In genomic region chr1:197862221-197862620, GRCh38 we compare ENCODE assay signal across 24 cellular contexts. TPM values are rescaled to one million over a fixed set of nuclear protein-coding genes. Genes with fewer than 3 reads are reported as not detected.
A peak's percentile ranks its signal among the peaks of the same experiment; 100 is the strongest.
DNase-seq lines count a peak whose midpoint lies in the region; ATAC-seq and TF ChIP-seq lines count a peak whose summit lies in the region.
"Had no signal": no experiment of that assay in that cellular context is flagged by ENCODE, and none has a peak within 500 bp of the region (broad histone marks: within the 10 kb centered on the region; RNA-seq: fewer than 3 reads in every experiment).

No MANE protein-coding gene starts in this region.

- no TSS peak for BruUV-seq in PC-3 (replicated peaks; lab: Mats Ljungman, UMichigan)

- CTCF ChIA-PET in PC-3 (lab: Charles Lee): no interaction called here

- no peaks in the 10 kb centered on the region for H3K9me3 ChIP-seq in PC-3 (ENCODE audit: low read length)
- H3K9me3 ChIP-seq: BLaER1, SJSA1 had no signal

- H3K4me1 ChIP-seq in PC-3 (ENCODE audit: insufficient read depth, low read length): peaks cover 13% of the 10 kb centered on the region
- H3K4me1 ChIP-seq: BLaER1, SJSA1 had no signal

- H2AFZ ChIP-seq in PC-3 (ENCODE audit: low read length): no peak overlapping the region

- H3K4me3 ChIP-seq in PC-3 (ENCODE audit: low read length): no peak overlapping the region
- no peak overlapping the region for H3K4me3 ChIP-seq in fibroblast of villous mesenchyme (ENCODE audit: low read depth, low read length)
- H3K4me3 ChIP-seq: BLaER1, SJSA1 had no signal

- POLR2A ChIA-PET in PC-3 (lab: Charles Lee; ENCODE audit: unreplicated experiment): no interaction called here

- intact Hi-C loops in PC-3 (cut with micrococcal nuclease): no loop called here

- H3K79me2 ChIP-seq in PC-3 (ENCODE audit: low read length): no peaks in the 10 kb centered on the region

- H3K36me3 ChIP-seq in PC-3 (ENCODE audit: low read depth, low read length): no peaks in the 10 kb centered on the region
- H3K36me3 ChIP-seq: BLaER1, SJSA1 had no signal

- H3K4me2 ChIP-seq in PC-3 (ENCODE audit: low read length): peak overlapping the region; percentile 36; the same call in 1 of the 2 replicates
- H3K4me2 ChIP-seq: BLaER1 had no signal

- H3K27me3 ChIP-seq in PC-3 (ENCODE audit: low read length): no peaks in the 10 kb centered on the region
- H3K27me3 ChIP-seq: BLaER1, SJSA1 had no signal

- no peaks in the 10 kb centered on the region for H3K9me2 ChIP-seq in PC-3 (replicated peaks; ENCODE audit: low read length)

- H3K27ac ChIP-seq in PC-3 (ENCODE audit: low read length): no peak overlapping the region
- H3K27ac ChIP-seq: 22Rv1, BLaER1, SJSA1 had no signal

- no peak for TF ChIP-seq CTCF in PC-3 (conservative IDR thresholded peaks at IDR 0.05; ENCODE audit: low read depth, low read length)
- TF ChIP-seq CTCF in fibroblast of villous mesenchyme (IDR thresholded peaks at IDR 0.05; ENCODE audit: insufficient read depth, low read depth, low read length): no peak

- H3F3A ChIP-seq in PC-3 (ENCODE audit: low read length, unreplicated experiment): no peaks in the 10 kb centered on the region

- ATAC-seq in PC-3 (no peak), HG02798 (IDR thresholded peaks at IDR 0.05; ENCODE audit: poor library complexity, unreplicated experiment) (no peak), HG02885 (IDR thresholded peaks at IDR 0.05; ENCODE audit: poor library complexity, unreplicated experiment) (no peak)

- H4K20me1 ChIP-seq in PC-3 (ENCODE audit: low read length): no peaks in the 10 kb centered on the region
- H4K20me1 ChIP-seq: BLaER1 had no signal

- no peak overlapping the region for H3K9ac ChIP-seq in PC-3 (ENCODE audit: low read length)
- H3K9ac ChIP-seq: BLaER1 had no signal

- DNase-seq in NCI-H2227 treated with DMSO at 0.1 percent for 48 hours (lab: John Stamatoyannopoulos, UW): peak; percentile 41
- no peak for DNase-seq in NCI-H2227 (lab: John Stamatoyannopoulos, UW; ENCODE audit: unreplicated experiment)
- DNase-seq in PC-3: no peak
- peak; percentile 10 for DNase-seq in fibroblast of villous mesenchyme (ENCODE audit: low read depth)
- no peak for DNase-seq in NCI-H82 (lab: John Stamatoyannopoulos, UW)
- DNase-seq: ACHN; CD4-positive, CD25-positive, alpha-beta regulatory T cell; H7; KG1; MM.1S; NCI-H1694; NCI-H2029 treated with DMSO at 0.1 percent for 48 hours; NCI-H345; NCI-H510A treated with DMSO at 0.1 percent for 48 hours; NCI-H774; NK-92 treated with Interleukin-12 subunit alpha and Interleukin-12 subunit beta, amount 100 ng/mL, for 24 hours; Right ventricle myocardium superior; RPMI8226 had no signal

RNA-seq across cellular contexts. Expression of gene C1orf53, which starts 40.2 kb away (rescaled TPM):
- total RNA-seq in PC-3 (2014; rRNA removed) (4.3 and 10.4 TPM in 2 replicates), fibroblast of villous mesenchyme (5.6 and 8.1 TPM in 2 replicates)
- total RNA-seq: CD4-positive, CD25-positive, alpha-beta regulatory T cell had no signal

RNA-seq across cellular contexts. Expression of gene LHX9, which starts 55.0 kb away (rescaled TPM):
- 0.12 and 0.80 TPM in 2 replicates for total RNA-seq in PC-3 (2014; rRNA removed)
- under 0.01 TPM in 1 of 2 replicates, not detected in the other for total RNA-seq in fibroblast of villous mesenchyme
- total RNA-seq: CD4-positive, CD25-positive, alpha-beta regulatory T cell; G401 had no signal

Comparison
In these comparisons a context has a peak if more than half of its experiments do, and no peak if none do; other contexts are left out.
1. DNase-seq: peak in NCI-H2227 treated with DMSO at 0.1 percent for 48 hours (single experiment) and fibroblast of villous mesenchyme (single experiment); none in NCI-H2227 (single experiment), PC-3 (single experiment) and NCI-H82 (single experiment).